Comparison of ENCODE assay signal across 18 cellular contexts in the genomic region with DNA sequence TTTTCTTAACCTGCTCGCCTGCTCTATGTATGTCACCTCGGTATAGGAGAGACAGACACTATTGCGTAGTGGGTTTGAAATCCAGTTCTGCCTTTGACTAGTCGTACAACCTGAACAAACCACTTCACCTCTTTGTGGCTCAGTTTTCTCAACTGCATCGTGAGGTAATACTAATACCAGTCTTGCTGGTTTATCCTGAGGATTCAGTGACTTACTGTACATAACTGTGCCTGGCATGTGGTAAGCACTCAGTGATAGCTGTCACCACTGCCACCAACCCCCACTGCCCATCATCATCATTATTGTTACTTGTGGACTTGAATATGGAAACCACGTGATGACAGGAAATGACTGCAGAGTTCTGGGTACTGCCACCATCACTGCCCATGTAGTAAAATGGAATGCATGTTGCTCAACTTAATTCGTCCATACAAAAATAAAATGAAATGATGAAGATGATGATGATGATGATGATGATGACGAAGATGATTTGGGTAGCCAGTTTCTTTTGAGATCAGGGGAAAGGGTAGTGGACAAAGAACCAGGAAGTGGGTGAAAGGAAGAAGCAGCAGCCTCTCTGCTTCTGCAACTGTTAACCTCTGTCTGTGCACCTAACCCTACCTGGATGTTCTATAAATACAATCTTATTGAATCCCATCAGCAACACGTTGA.
A peak's percentile ranks its signal among the peaks of the same experiment; 100 is the strongest.
DNase-seq lines count a peak whose midpoint lies in the region; ATAC-seq and TF ChIP-seq lines count a peak whose summit lies in the region.
"Had no signal": no experiment of that assay in that cellular context is flagged by ENCODE, and none has a peak within 500 bp of the region (broad histone marks: within the 10 kb centered on the region; RNA-seq: fewer than 3 reads in every experiment).

No MANE protein-coding gene starts in this region.

- H3K27me3 ChIP-seq in thoracic aorta (replicated peaks; ENCODE audit: insufficient read depth), result no peaks in the 10 kb centered on the region
- H3K27me3 ChIP-seq: SJSA1 had no signal

- no peaks in the 10 kb centered on the region for H3K9me3 Mint-ChIP-seq in natural killer cell treated with Interleukin-12 subunit alpha and Interleukin-12 subunit beta and Interleukin-15 and Interleukin-18, amount 100 ng/mL, for 72 hours
- H3K9me3 Mint-ChIP-seq in natural killer cell (peaks cover 2% of the 10 kb centered on the region in 2 donors), endothelial cell (ENCODE audit: unreplicated experiment) (no peaks in the 10 kb centered on the region)
- no peaks in the 10 kb centered on the region for H3K9me3 Mint-ChIP-seq in activated naive CD8-positive, alpha-beta T cell treated with anti-CD3 and anti-CD28 coated beads for 36 hours

- H3K27ac Mint-ChIP-seq in natural killer cell treated with Interleukin-12 subunit alpha and Interleukin-12 subunit beta and Interleukin-15 and Interleukin-18, amount 100 ng/mL, for 72 hours, result peak overlapping the region in 1 of 2 donors; percentile 41
- no peak overlapping the region for H3K27ac Mint-ChIP-seq in natural killer cell
- peak overlapping the region; percentile 89 for H3K27ac Mint-ChIP-seq in endothelial cell (ENCODE audit: unreplicated experiment)
- H3K27ac Mint-ChIP-seq in activated naive CD8-positive, alpha-beta T cell treated with anti-CD3 and anti-CD28 coated beads for 36 hours, result no peak overlapping the region
- H3K27ac Mint-ChIP-seq: CD4-positive, CD25-positive, alpha-beta regulatory T cell had no signal

- intact Hi-C loops in natural killer cell (cut with micrococcal nuclease), result no loop called here

- ATAC-seq in natural killer cell treated with Interleukin-12 subunit alpha and Interleukin-12 subunit beta and Interleukin-15 and Interleukin-18, amount 100 ng/mL, for 72 hours, result peak; percentile 37 to 46
- ATAC-seq in natural killer cell (no peak), thoracic aorta (ENCODE audit: insufficient number of reproducible peaks, low FRiP score, low read depth) (no peak)

- peaks cover 24 to 61% of the 10 kb centered on the region in 2 donors for H3K4me1 ChIP-seq in thoracic aorta (ENCODE audit: control insufficient read depth in 1 of 2, low read depth in 2 of 2)
- H3K4me1 ChIP-seq: SJSA1 had no signal

- H3K27me3 Mint-ChIP-seq in natural killer cell treated with Interleukin-12 subunit alpha and Interleukin-12 subunit beta and Interleukin-15 and Interleukin-18, amount 100 ng/mL, for 72 hours, result no peaks in the 10 kb centered on the region
- H3K27me3 Mint-ChIP-seq in natural killer cell (ENCODE audit: low read depth in 2 of 2), result no peaks in the 10 kb centered on the region
- peaks cover 8% of the 10 kb centered on the region for H3K27me3 Mint-ChIP-seq in endothelial cell (ENCODE audit: unreplicated experiment)
- peaks cover 14% of the 10 kb centered on the region for H3K27me3 Mint-ChIP-seq in activated naive CD8-positive, alpha-beta T cell treated with anti-CD3 and anti-CD28 coated beads for 36 hours
- H3K27me3 Mint-ChIP-seq: CD4-positive, CD25-positive, alpha-beta regulatory T cell had no signal

- no peaks in the 10 kb centered on the region for H3K9me3 ChIP-seq in thoracic aorta
- H3K9me3 ChIP-seq: SJSA1 had no signal

- no peaks in the 10 kb centered on the region for H3K36me3 ChIP-seq in thoracic aorta
- H3K36me3 ChIP-seq: SJSA1 had no signal

- peak overlapping the region; percentile 48 to 73 for H3K27ac ChIP-seq in thoracic aorta
- H3K27ac ChIP-seq: SJSA1 had no signal

- H3K4me3 Mint-ChIP-seq in natural killer cell treated with Interleukin-12 subunit alpha and Interleukin-12 subunit beta and Interleukin-15 and Interleukin-18, amount 100 ng/mL, for 72 hours, result no peak overlapping the region
- H3K4me3 Mint-ChIP-seq in natural killer cell, result no peak overlapping the region
- no peak overlapping the region for H3K4me3 Mint-ChIP-seq in endothelial cell (ENCODE audit: unreplicated experiment)
- no peak overlapping the region for H3K4me3 Mint-ChIP-seq in activated naive CD8-positive, alpha-beta T cell treated with anti-CD3 and anti-CD28 coated beads for 36 hours
- H3K4me3 Mint-ChIP-seq: CD4-positive, CD25-positive, alpha-beta regulatory T cell had no signal

- no peak for DNase-seq in natural killer cell treated with Interleukin-12 subunit alpha and Interleukin-12 subunit beta and Interleukin-15 and Interleukin-18, amount 100 ng/mL, for 72 hours (ENCODE audit: low spot score)
- DNase-seq in natural killer cell (no peak), MV-4-11 (lab: John Stamatoyannopoulos, UW) (peak; percentile 20), endothelial cell (ENCODE audit: low spot score) (no peak), thoracic aorta (ENCODE audit: low spot score) (no peak), NCI-H187 (lab: John Stamatoyannopoulos, UW) (no peak)
- DNase-seq in activated naive CD4-positive, alpha-beta T cell (lab: John Stamatoyannopoulos, UW), result no peak
- DNase-seq in activated naive CD8-positive, alpha-beta T cell treated with anti-CD3 and anti-CD28 coated beads for 36 hours, result no peak
- DNase-seq: CD4-positive, CD25-positive, alpha-beta regulatory T cell; DMS53; IMR-90; Karpas-422; NCI-H2029; NCI-H2171; NCI-H446; NCI-H69; OCI-M1 had no signal

- TF ChIP-seq CTCF in natural killer cell (IDR thresholded peaks at IDR 0.05) (no peak), endothelial cell (IDR thresholded peaks at IDR 0.05; ENCODE audit: unreplicated experiment) (no peak), thoracic aorta (IDR thresholded peaks at IDR 0.05) (no peak)

- H3K36me3 Mint-ChIP-seq in natural killer cell treated with Interleukin-12 subunit alpha and Interleukin-12 subunit beta and Interleukin-15 and Interleukin-18, amount 100 ng/mL, for 72 hours, result no peaks in the 10 kb centered on the region
- H3K36me3 Mint-ChIP-seq in natural killer cell (no peaks in the 10 kb centered on the region), endothelial cell (ENCODE audit: low read depth, unreplicated experiment) (peaks cover 7% of the 10 kb centered on the region)
- H3K36me3 Mint-ChIP-seq in activated naive CD8-positive, alpha-beta T cell treated with anti-CD3 and anti-CD28 coated beads for 36 hours, result no peaks in the 10 kb centered on the region
- H3K36me3 Mint-ChIP-seq: CD4-positive, CD25-positive, alpha-beta regulatory T cell had no signal

- no peak overlapping the region for H3K4me3 ChIP-seq in thoracic aorta
- H3K4me3 ChIP-seq: SJSA1 had no signal

- H3K4me1 Mint-ChIP-seq in natural killer cell treated with Interleukin-12 subunit alpha and Interleukin-12 subunit beta and Interleukin-15 and Interleukin-18, amount 100 ng/mL, for 72 hours (ENCODE audit: low read depth in 2 of 2), result peaks cover 0 to 3% of the 10 kb centered on the region in 2 donors
- H3K4me1 Mint-ChIP-seq in natural killer cell (no peaks in the 10 kb centered on the region), endothelial cell (ENCODE audit: unreplicated experiment) (peaks cover 52% of the 10 kb centered on the region)
- no peaks in the 10 kb centered on the region for H3K4me1 Mint-ChIP-seq in activated naive CD8-positive, alpha-beta T cell treated with anti-CD3 and anti-CD28 coated beads for 36 hours
- H3K4me1 Mint-ChIP-seq: CD4-positive, CD25-positive, alpha-beta regulatory T cell had no signal

Comparison
In these comparisons a context has a peak if more than half of its experiments do, and no peak if none do; other contexts are left out.
1. ATAC-seq: peak in natural killer cell treated with Interleukin-12 subunit alpha and Interleukin-12 subunit beta and Interleukin-15 and Interleukin-18, amount 100 ng/mL, for 72 hours (2 of 2); none in natural killer cell (0 of 3) and thoracic aorta (single experiment).